21 cellular contexts compared by ENCODE assay signal in genomic region chr2:40955042-40955441, GRCh38.
"Had no signal": no experiment of that assay in that cellular context is flagged by ENCODE, and none has a peak within 500 bp of the region (broad histone marks: within the 10 kb centered on the region; RNA-seq: fewer than 3 reads in every experiment).

No MANE protein-coding gene starts in this region.

- H3K4me3 Mint-ChIP-seq: activated B cell treated with CpG ODN at 0.5 μM for 24 hours; activated CD4-positive, alpha-beta T cell treated with anti-CD3 and anti-CD28 coated beads, Interleukin-2, amount 10 ng/mL, durations not matched to agents 24 days and 14 days; activated CD8-positive, alpha-beta memory T cell treated with anti-CD3 and anti-CD28 coated beads, Interleukin-2, amount 10 ng/mL, durations not matched to agents 7 days and 5 days; activated naive CD4-positive, alpha-beta T cell treated with anti-CD3 and anti-CD28 coated beads, Interleukin-2, amount 50 U/mL, for 24 hours; activated T-cell treated with anti-CD3 and anti-CD28 coated beads, Interleukin-2, amount 50 U/mL, for 24 hours; activated T-helper 1 cell treated with anti-CD3 and anti-CD28 coated beads, Interleukin-12 subunit alpha, Interleukin-12 subunit beta, Interleukin-2, Interleukin-4 antibody, amounts not matched to agents 30 ng/mL and 10 ng/mL and 1 ng/mL, durations not matched to agents 14 hours and 24 hours and 36 hours; T-helper 17 cell had no signal

- H3K36me3 Mint-ChIP-seq: activated CD8-positive, alpha-beta memory T cell treated with anti-CD3 and anti-CD28 coated beads, Interleukin-2, amount 10 ng/mL, durations not matched to agents 7 days and 5 days; activated naive CD4-positive, alpha-beta T cell treated with anti-CD3 and anti-CD28 coated beads, Interleukin-2, amount 50 U/mL, for 24 hours had no signal

- H3K4me1 Mint-ChIP-seq: activated B cell treated with CpG ODN at 0.5 μM for 24 hours; activated CD4-positive, alpha-beta T cell treated with anti-CD3 and anti-CD28 coated beads, Interleukin-2, amount 10 ng/mL, durations not matched to agents 24 days and 14 days; activated CD8-positive, alpha-beta memory T cell treated with anti-CD3 and anti-CD28 coated beads, Interleukin-2, amount 10 ng/mL, durations not matched to agents 7 days and 5 days; activated naive CD4-positive, alpha-beta T cell treated with anti-CD3 and anti-CD28 coated beads, Interleukin-2, amount 50 U/mL, for 24 hours; T-helper 17 cell had no signal

- H3K4me3 ChIP-seq: K562 had no signal

- H3K27me3 Mint-ChIP-seq: activated B cell treated with CpG ODN at 0.5 μM for 24 hours; activated CD4-positive, alpha-beta T cell treated with anti-CD3 and anti-CD28 coated beads, Interleukin-2, amount 10 ng/mL, durations not matched to agents 24 days and 14 days; activated CD8-positive, alpha-beta memory T cell treated with anti-CD3 and anti-CD28 coated beads, Interleukin-2, amount 10 ng/mL, durations not matched to agents 7 days and 5 days; activated naive CD4-positive, alpha-beta T cell treated with anti-CD3 and anti-CD28 coated beads, Interleukin-2, amount 50 U/mL, for 24 hours; activated T-cell treated with anti-CD3 and anti-CD28 coated beads, Interleukin-2, amount 50 U/mL, for 24 hours; T-helper 17 cell had no signal

- H3K9me3 Mint-ChIP-seq: activated CD4-positive, alpha-beta T cell treated with anti-CD3 and anti-CD28 coated beads, Interleukin-2, amount 10 ng/mL, durations not matched to agents 24 days and 14 days; activated naive CD4-positive, alpha-beta T cell treated with anti-CD3 and anti-CD28 coated beads, Interleukin-2, amount 50 U/mL, for 24 hours; activated T-helper 1 cell treated with anti-CD3 and anti-CD28 coated beads, Interleukin-12 subunit alpha, Interleukin-12 subunit beta, Interleukin-2, Interleukin-4 antibody, amounts not matched to agents 30 ng/mL and 10 ng/mL and 1 ng/mL, durations not matched to agents 14 hours and 24 hours and 36 hours had no signal

- DNase-seq: activated B cell treated with CpG ODN at 0.5 μM for 24 hours; activated CD4-positive, alpha-beta T cell treated with anti-CD3 and anti-CD28 coated beads for 1 hour; activated CD4-positive, alpha-beta T cell treated with anti-CD3 and anti-CD28 coated beads, Interleukin-2, amount 10 ng/mL, durations not matched to agents 24 days and 14 days; activated CD4-positive, alpha-beta T cell treated with anti-CD3 and anti-CD28 coated beads, Interleukin-2, amount 50 U/mL, for 48 hours; activated CD8-positive, alpha-beta memory T cell treated with anti-CD3 and anti-CD28 coated beads, Interleukin-2, amount 10 ng/mL, durations not matched to agents 7 days and 5 days; activated effector memory CD4-positive, alpha-beta T cell treated with Interleukin-2 at 50 U/mL for 16 hours; activated naive CD4-positive, alpha-beta T cell; activated T-cell treated with anti-CD3 and anti-CD28 coated beads, Interleukin-2, amount 50 U/mL, for 24 hours; amygdala; caudate nucleus; Karpas-422; NCI-H1048; NCI-H187 treated with DMSO at 0.1 percent for 48 hours; NCI-H2081 treated with DMSO at 0.1 percent for 48 hours; NCI-H446; SHP77 treated with DMSO at 0.1 percent for 48 hours; T-helper 17 cell; T-helper 9 cell had no signal

- H3K27ac Mint-ChIP-seq: activated B cell treated with CpG ODN at 0.5 μM for 24 hours; activated CD4-positive, alpha-beta T cell treated with anti-CD3 and anti-CD28 coated beads, Interleukin-2, amount 10 ng/mL, durations not matched to agents 24 days and 14 days; activated CD8-positive, alpha-beta memory T cell treated with anti-CD3 and anti-CD28 coated beads, Interleukin-2, amount 10 ng/mL, durations not matched to agents 7 days and 5 days; activated naive CD4-positive, alpha-beta T cell treated with anti-CD3 and anti-CD28 coated beads, Interleukin-2, amount 50 U/mL, for 24 hours; activated T-cell treated with anti-CD3 and anti-CD28 coated beads, Interleukin-2, amount 50 U/mL, for 24 hours; activated T-helper 1 cell treated with anti-CD3 and anti-CD28 coated beads, Interleukin-12 subunit alpha, Interleukin-12 subunit beta, Interleukin-2, Interleukin-4 antibody, amounts not matched to agents 30 ng/mL and 10 ng/mL and 1 ng/mL, durations not matched to agents 14 hours and 24 hours and 36 hours; T-helper 17 cell had no signal
